Comparison of ENCODE assay signal across 7 cellular contexts in the genomic region with DNA sequence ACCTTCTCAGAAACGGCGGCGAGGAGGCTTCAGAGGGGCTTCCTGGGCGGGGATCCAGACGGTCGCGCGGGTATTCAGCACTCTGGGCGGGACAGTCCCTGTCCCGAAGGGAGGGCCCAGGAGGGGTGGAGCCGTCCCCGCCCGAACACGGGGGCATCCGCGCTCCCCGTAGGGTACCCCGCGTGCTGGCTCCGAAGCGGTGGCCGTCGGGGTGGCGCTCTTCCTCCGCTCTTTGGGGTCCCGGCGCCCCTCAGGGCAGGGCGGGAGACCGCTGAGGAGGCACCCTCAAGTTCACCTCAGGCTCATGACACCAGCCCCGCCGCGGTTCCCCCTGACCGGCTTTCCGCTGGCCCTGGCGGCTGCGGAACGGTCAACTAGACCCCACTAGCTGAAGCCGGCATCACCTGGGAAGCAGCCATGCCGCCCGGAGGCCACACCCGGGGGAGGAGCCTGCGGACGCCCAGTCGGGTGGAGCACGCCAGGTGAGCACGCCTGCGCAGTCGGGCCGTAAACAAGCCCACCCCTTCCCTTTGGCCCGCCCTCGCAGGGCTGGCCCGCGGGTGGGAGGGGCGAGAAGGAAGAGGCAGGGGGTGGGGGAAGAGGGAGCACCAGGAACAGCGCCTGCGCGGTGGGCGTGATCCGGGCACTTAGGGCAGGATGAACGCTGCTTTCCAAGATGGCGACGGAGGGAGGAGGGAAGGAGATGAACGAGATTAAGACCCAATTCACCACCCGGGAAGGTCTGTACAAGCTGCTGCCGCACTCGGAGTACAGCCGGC.
DNase-seq lines count a peak whose midpoint lies in the region; ATAC-seq and TF ChIP-seq lines count a peak whose summit lies in the region.

A gene with protein sequence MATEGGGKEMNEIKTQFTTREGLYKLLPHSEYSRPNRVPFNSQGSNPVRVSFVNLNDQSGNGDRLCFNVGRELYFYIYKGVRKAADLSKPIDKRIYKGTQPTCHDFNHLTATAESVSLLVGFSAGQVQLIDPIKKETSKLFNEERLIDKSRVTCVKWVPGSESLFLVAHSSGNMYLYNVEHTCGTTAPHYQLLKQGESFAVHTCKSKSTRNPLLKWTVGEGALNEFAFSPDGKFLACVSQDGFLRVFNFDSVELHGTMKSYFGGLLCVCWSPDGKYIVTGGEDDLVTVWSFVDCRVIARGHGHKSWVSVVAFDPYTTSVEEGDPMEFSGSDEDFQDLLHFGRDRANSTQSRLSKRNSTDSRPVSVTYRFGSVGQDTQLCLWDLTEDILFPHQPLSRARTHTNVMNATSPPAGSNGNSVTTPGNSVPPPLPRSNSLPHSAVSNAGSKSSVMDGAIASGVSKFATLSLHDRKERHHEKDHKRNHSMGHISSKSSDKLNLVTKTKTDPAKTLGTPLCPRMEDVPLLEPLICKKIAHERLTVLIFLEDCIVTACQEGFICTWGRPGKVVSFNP (plus strand): TSS at position 650 of the 779 bp plus-strand sequence. CDS start 27 bp downstream, at position 677.

- ATAC-seq in GM18508 (IDR thresholded peaks at IDR 0.05; ENCODE audit: insufficient read depth, unreplicated experiment) (peak; percentile 77), HG03025 (IDR thresholded peaks at IDR 0.05; ENCODE audit: low FRiP score, unreplicated experiment) (peak; percentile 88)

- DNase-seq in NCI-H2029 treated with DMSO at 0.1 percent for 48 hours (lab: John Stamatoyannopoulos, UW) (peak; percentile 62), T-helper 9 cell (peak; percentile 99), astrocyte of the hippocampus (ENCODE audit: low read depth, low spot score) (peak; percentile 99), hippocampal formation (lab: John Stamatoyannopoulos, UW) (peak; percentile 97 to 98), retinal pigment epithelial cell (ENCODE audit: low read depth) (peak; percentile 87)

- peak within 1 kb of the TSS; percentile 96 for H3K4me3 ChIP-seq in retinal pigment epithelial cell (ENCODE audit: low read length)

- no peak for TF ChIP-seq CTCF in retinal pigment epithelial cell (conservative IDR thresholded peaks at IDR 0.05; ENCODE audit: low read depth, low read length)

Comparison
In these comparisons a context has a peak if more than half of its experiments do, and no peak if none do; other contexts are left out.
1. Peak in every context shown above with its lines: DNase-seq, ATAC-seq and H3K4me3 ChIP-seq.